ENCODE assay signal across 8 cellular contexts in genomic region chr22:37498289-37498909, GRCh38. TPM values are rescaled to one million over a fixed set of nuclear protein-coding genes. Genes with fewer than 3 reads are reported as not detected.
DNase-seq lines count a peak whose midpoint lies in the region; ATAC-seq and TF ChIP-seq lines count a peak whose summit lies in the region.

No MANE protein-coding gene starts in this region.

- ATAC-seq in HG03342 (IDR thresholded peaks at IDR 0.05; ENCODE audit: unreplicated experiment) = peak; percentile 51

- TF ChIP-seq CTCF in retinal pigment epithelial cell (conservative IDR thresholded peaks at IDR 0.05; ENCODE audit: low read depth, low read length) = peak; percentile 57

- no peak overlapping the region for H3K4me3 ChIP-seq in retinal pigment epithelial cell (ENCODE audit: low read length)

- in situ Hi-C loops in Caki2 (cut with HindIII; ENCODE audit: low pct_unique_long_range_greater_than_20kb, low sequenced_read_pairs) = no loop called here

- peak; percentile 54 for DNase-seq in Caki2 (ENCODE audit: low read depth)
- peak; percentile 57 for DNase-seq in activated CD4-positive, alpha-beta T cell treated with anti-CD3 and anti-CD28 coated beads for 1 hour
- DNase-seq in dermis blood vessel endothelial cell = peak; percentile 45
- no peak for DNase-seq in retinal pigment epithelial cell (ENCODE audit: low read depth)
- DNase-seq in DMS114 treated with DMSO at 0.1 percent for 48 hours (lab: John Stamatoyannopoulos, UW; ENCODE audit: unreplicated experiment) = no peak
- DNase-seq in occipital lobe (lab: John Stamatoyannopoulos, UW) = no peak
- DNase-seq in Ammon's horn (ENCODE audit: low spot score) = no peak

RNA-seq across cellular contexts. Expression of gene MFNG, which starts 12.2 kb away (rescaled TPM):
- 0.46 and 0.54 TPM in 2 replicates for total RNA-seq in Caki2 (2014; rRNA removed; shearing (Covaris generic); ENCODE audit: low replicate concordance)
- total RNA-seq in dermis blood vessel endothelial cell (163 and 228 TPM in 2 replicates), occipital lobe (3.9 TPM)

RNA-seq across cellular contexts. Expression of gene CARD10, which starts 20.8 kb away (rescaled TPM):
- total RNA-seq in Caki2 (2014; rRNA removed; shearing (Covaris generic); ENCODE audit: low replicate concordance) = 47.3 and 58.6 TPM in 2 replicates
- total RNA-seq in dermis blood vessel endothelial cell (55.8 and 61.6 TPM in 2 replicates), occipital lobe (2.0 TPM)

Comparison
In these comparisons a context has a peak if more than half of its experiments do, and no peak if none do; other contexts are left out.
1. DNase-seq: peak in Caki2 (single experiment), activated CD4-positive, alpha-beta T cell treated with anti-CD3 and anti-CD28 coated beads for 1 hour (single experiment) and dermis blood vessel endothelial cell (single experiment); none in retinal pigment epithelial cell (single experiment), DMS114 treated with DMSO at 0.1 percent for 48 hours (single experiment), occipital lobe (single experiment) and Ammon's horn (single experiment).
2. RNA of gene MFNG, which starts 12.2 kb away (total RNA-seq): 163 to 228 TPM in dermis blood vessel endothelial cell; 3.9 TPM in occipital lobe (single experiment) and 0.46 to 0.54 TPM in Caki2; every median in the first group is over 10 times any median in the second.
3. RNA of gene CARD10, which starts 20.8 kb away (total RNA-seq): 47.3 to 58.6 TPM in Caki2 and 55.8 to 61.6 TPM in dermis blood vessel endothelial cell; 2.0 TPM in occipital lobe (single experiment); every median in the first group is over 10 times any median in the second.